ENCODE assay signal across 9 cellular contexts in genomic region chr2:169397697-169398096, GRCh38. TPM values are rescaled to one million over a fixed set of nuclear protein-coding genes. Genes with fewer than 3 reads are reported as not detected.
A peak's percentile ranks its signal among the peaks of the same experiment; 100 is the strongest.
DNase-seq lines count a peak whose midpoint lies in the region; ATAC-seq and TF ChIP-seq lines count a peak whose summit lies in the region.
"Had no signal": no experiment of that assay in that cellular context is flagged by ENCODE, and none has a peak within 500 bp of the region (broad histone marks: within the 10 kb centered on the region; RNA-seq: fewer than 3 reads in every experiment).

No MANE protein-coding gene starts in this region.

- H3K27ac ChIP-seq in neural progenitor cell: no peak overlapping the region

- no peak overlapping the region for H3K4me2 ChIP-seq in neural progenitor cell

- no peaks in the 10 kb centered on the region for H3K27me3 ChIP-seq in GM06990 (replicated peaks; ENCODE audit: control insufficient read depth, insufficient read depth, low read length)
- no peaks in the 10 kb centered on the region for H3K27me3 ChIP-seq in neural progenitor cell

- H4K20me1 ChIP-seq in neural progenitor cell (ENCODE audit: low read depth): no peaks in the 10 kb centered on the region

- TF ChIP-seq CTCF in GM06990 (IDR thresholded peaks at IDR 0.05; ENCODE audit: insufficient read depth, low read length, poor library complexity, severe bottlenecking) (peak; percentile 27), cardiac fibroblast (IDR thresholded peaks at IDR 0.05; ENCODE audit: low read depth, low read length) (no peak), neural progenitor cell (IDR thresholded peaks at IDR 0.05) (peak; percentile 58)

- peaks cover 30% of the 10 kb centered on the region for H3K4me1 ChIP-seq in neural progenitor cell

- H2AFZ ChIP-seq in neural progenitor cell (replicated peaks): no peak overlapping the region

- ATAC-seq in GM19395 (IDR thresholded peaks at IDR 0.05; ENCODE audit: unreplicated experiment) (no peak), HG03045 (IDR thresholded peaks at IDR 0.05; ENCODE audit: unreplicated experiment) (no peak)

- no peak overlapping the region for H3K4me3 Mint-ChIP-seq in neural progenitor cell
- H3K4me3 Mint-ChIP-seq: activated naive CD4-positive, alpha-beta T cell treated with anti-CD3 and anti-CD28 coated beads, Interleukin-2, amount 50 U/mL, for 24 hours had no signal

- no peaks in the 10 kb centered on the region for H3K36me3 Mint-ChIP-seq in neural progenitor cell
- H3K36me3 Mint-ChIP-seq: activated naive CD4-positive, alpha-beta T cell treated with anti-CD3 and anti-CD28 coated beads, Interleukin-2, amount 50 U/mL, for 24 hours had no signal

- DNase-seq in GM06990 (ENCODE audit: extremely low read depth, insufficient read length): no peak
- peak; percentile 2 for DNase-seq in NCI-H128 (lab: John Stamatoyannopoulos, UW; ENCODE audit: unreplicated experiment)
- DNase-seq in cardiac fibroblast (ENCODE audit: low read depth in 2 of 2): peak; percentile 8 to 10
- peak; percentile 8 for DNase-seq in neural progenitor cell (ENCODE audit: low spot score)
- no peak for DNase-seq in GM19240 (ENCODE audit: insufficient read length, low spot score)
- no peak for DNase-seq in activated effector memory CD4-positive, alpha-beta T cell treated with Interleukin-2 at 50 U/mL for 16 hours

- H3K9ac ChIP-seq in neural progenitor cell: no peak overlapping the region

- H3K27ac Mint-ChIP-seq in neural progenitor cell: no peak overlapping the region
- H3K27ac Mint-ChIP-seq: activated naive CD4-positive, alpha-beta T cell treated with anti-CD3 and anti-CD28 coated beads, Interleukin-2, amount 50 U/mL, for 24 hours had no signal

- peaks cover 25% of the 10 kb centered on the region for H3F3A ChIP-seq in neural progenitor cell (ENCODE audit: low read depth)

- peaks cover 13% of the 10 kb centered on the region for H3K4me1 Mint-ChIP-seq in neural progenitor cell
- H3K4me1 Mint-ChIP-seq: activated naive CD4-positive, alpha-beta T cell treated with anti-CD3 and anti-CD28 coated beads, Interleukin-2, amount 50 U/mL, for 24 hours had no signal

- H3K36me3 ChIP-seq in GM06990 (ENCODE audit: control insufficient read depth, insufficient read depth, low read length) (no peaks in the 10 kb centered on the region), neural progenitor cell (no peaks in the 10 kb centered on the region)

- H3K27me3 Mint-ChIP-seq in neural progenitor cell (ENCODE audit: insufficient read depth, low read depth): peaks cover 9% of the 10 kb centered on the region

- no peaks in the 10 kb centered on the region for H3K79me2 ChIP-seq in neural progenitor cell (ENCODE audit: low read depth)

- H3K9me3 ChIP-seq in neural progenitor cell (ENCODE audit: low read depth): no peaks in the 10 kb centered on the region

- H3K9me3 Mint-ChIP-seq in neural progenitor cell: no peaks in the 10 kb centered on the region
- H3K9me3 Mint-ChIP-seq: activated naive CD4-positive, alpha-beta T cell treated with anti-CD3 and anti-CD28 coated beads, Interleukin-2, amount 50 U/mL, for 24 hours had no signal

- no peak overlapping the region for H3K4me3 ChIP-seq in GM06990 (replicated peaks; ENCODE audit: low read depth, low read length)
- H3K4me3 ChIP-seq in cardiac fibroblast (replicated peaks in 1 of 2; ENCODE audit: low read depth in 2 of 2, low read length in 2 of 2): no peak overlapping the region
- H3K4me3 ChIP-seq in neural progenitor cell: no peak overlapping the region

RNA-seq across cellular contexts. Expression of gene LRP2, which starts 35.4 kb away (rescaled TPM):
- total RNA-seq in neural progenitor cell (ENCODE audit: low replicate concordance): 143 and 151 TPM in 2 replicates

Comparison
In these comparisons a context has a peak if more than half of its experiments do, and no peak if none do; other contexts are left out.
1. DNase-seq: peak in NCI-H128 (single experiment), cardiac fibroblast (2 of 2) and neural progenitor cell (single experiment); none in GM06990 (single experiment), GM19240 (single experiment) and activated effector memory CD4-positive, alpha-beta T cell treated with Interleukin-2 at 50 U/mL for 16 hours (single experiment).